ENCODE assay signal across 8 cellular contexts in genomic region chr13:30132623-30133553, GRCh38.
DNase-seq lines count a peak whose midpoint lies in the region; ATAC-seq, FAIRE-seq and TF ChIP-seq lines count a peak whose summit lies in the region.

No MANE protein-coding gene starts in this region.

- no peak for TF ChIP-seq POLR2A in HepG2 (IDR thresholded peaks at IDR 0.05; ENCODE audit: insufficient read depth in 1 of 2, low read depth in 2 of 2, low read length in 2 of 2)

- no peaks in the 10 kb centered on the region for H3K27me3 ChIP-seq in BLaER1 treated with 17β-estradiol and CSF1 and Interleukin-3, amounts not matched to agents 10 nM and 100 nM
- H3K27me3 ChIP-seq in HepG2 (ENCODE audit: control insufficient read depth in 1 of 2, insufficient read depth in 2 of 2, low read length in 2 of 2), result peaks cover 0 to 19% of the 10 kb centered on the region in 2 experiments; a peak in 3 of 5 replicates

- peaks cover 0 to 24% (median 18%) of the 10 kb centered on the region in 10 experiments; a peak in 16 of 20 replicates for H3K4me1 ChIP-seq in BLaER1 treated with 17β-estradiol and CSF1 and Interleukin-3, amounts not matched to agents 10 nM and 100 nM
- peaks cover 9% of the 10 kb centered on the region; the same call in 1 of the 2 replicates for H3K4me1 ChIP-seq in HepG2 (ENCODE audit: insufficient read depth, low read length)

- DNase-seq in GM19239 (ENCODE audit: insufficient read length, low spot score) (peak; percentile 85), NCI-H748 (lab: John Stamatoyannopoulos, UW; ENCODE audit: unreplicated experiment) (peak; percentile 99), choroid plexus epithelial cell (ENCODE audit: low read depth) (peak; percentile 96), HepG2 (ENCODE audit: low spot score) (peak; percentile 80)
- DNase-seq in activated CD4-positive, alpha-beta T cell treated with anti-CD3 and anti-CD28 coated beads for 48 hours, result peak; percentile 99
- DNase-seq in stimulated activated CD4-positive, alpha-beta T cell treated with anti-CD3 and anti-CD28 coated beads, Interleukin-4, amount 100 ng/mL, for 4 hours, result peak; percentile 90 to 97

- peak; percentile 86 for TF ChIP-seq RAD21 in HepG2 (CRISPR knock-in tag; IDR thresholded peaks at IDR 0.05)

- peak; percentile 98 for FAIRE-seq in GM19239 (lab: Jason Lieb, UNC)
- peak; percentile 75 for FAIRE-seq in HepG2 (lab: Jason Lieb, UNC)

- POLR2A ChIA-PET in HepG2 (lab: Yijun Ruan, JAX), result interaction anchor here (0.8 kb wide), 1 partner anchor 18 kb away, joined by 3 read pairs; no protein-coding TSS in a partner anchor

- H3K4me3 ChIP-seq in BLaER1 treated with 17β-estradiol and CSF1 and Interleukin-3, amounts not matched to agents 10 nM and 100 nM, result no peak overlapping the region
- no peak overlapping the region for H3K4me3 ChIP-seq in choroid plexus epithelial cell (ENCODE audit: low read depth, low read length)
- peak overlapping the region in 1 of 3 experiments; percentile 20; a peak in 1 of 6 replicates for H3K4me3 ChIP-seq in HepG2 (replicated peaks in 1 of 3; ENCODE audit: insufficient read depth in 1 of 3, low read depth in 2 of 3, low read length in 3 of 3)

- BruUV-seq in HepG2 (replicated peaks; lab: Mats Ljungman, UMichigan), result no TSS peak

- CTCF ChIA-PET in HepG2 (lab: Yijun Ruan, JAX; ENCODE audit: low intra/inter-chr PET ratio, low total read pairs), result interaction anchor here (0.8 to 3.7 kb wide), 2 partner anchors 202 to 418 kb away, joined by 3 to 28 read pairs; no protein-coding TSS in a partner anchor

- H3K27ac ChIP-seq in BLaER1 treated with 17β-estradiol and CSF1 and Interleukin-3, amounts not matched to agents 10 nM and 100 nM, result peak overlapping the region in 2 of 11 experiments; percentile 5 to 40; a peak in 1 of 22 replicates
- H3K27ac ChIP-seq in HepG2 (ENCODE audit: extremely low read length, insufficient read depth, low read length), result no peak overlapping the region

- H3K36me3 ChIP-seq in BLaER1 treated with 17β-estradiol and CSF1 and Interleukin-3, amounts not matched to agents 10 nM and 100 nM, result no peaks in the 10 kb centered on the region
- H3K36me3 ChIP-seq in HepG2 (replicated peaks in 1 of 2; ENCODE audit: control insufficient read depth in 1 of 2, insufficient read depth in 2 of 2, low read length in 2 of 2), result no peaks in the 10 kb centered on the region

- intact Hi-C loops in HepG2 (cut with micrococcal nuclease; ENCODE audit: unreplicated experiment), result loop anchor here (1.0 to 10.0 kb wide), 5 partner anchors 202 to 909 kb away; no protein-coding TSS in a partner anchor

- no peak for TF ChIP-seq EP300 in HepG2 (IDR thresholded peaks at IDR 0.05; ENCODE audit: low read depth in 2 of 2, low read length in 2 of 2)
- TF ChIP-seq EP300 in HepG2 (CRISPR knock-in tag; IDR thresholded peaks at IDR 0.05; ENCODE audit: borderline replicate concordance), result no peak

- in situ Hi-C loops in HepG2 (cut with HindIII; ENCODE audit: extremely low pct_ligation_motif_present, low pct_unique_long_range_greater_than_20kb), result loop anchor here (5.0 kb wide), 1 partner anchor 204 kb away; no protein-coding TSS in a partner anchor

- TF ChIP-seq CTCF in choroid plexus epithelial cell (conservative IDR thresholded peaks at IDR 0.05; ENCODE audit: low read depth, low read length) (peak; percentile 95), HepG2 (CRISPR knock-in tag; IDR thresholded peaks at IDR 0.05) (peak; percentile 94)

- H3K9me3 ChIP-seq in BLaER1 treated with 17β-estradiol and CSF1 and Interleukin-3, amounts not matched to agents 10 nM and 100 nM (replicated peaks in 1 of 11), result no peaks in the 10 kb centered on the region
- H3K9me3 ChIP-seq in HepG2 (ENCODE audit: low read length), result no peaks in the 10 kb centered on the region

- H4K20me1 ChIP-seq in BLaER1 treated with 17β-estradiol and CSF1 and Interleukin-3, amounts not matched to agents 10 nM and 100 nM, result no peaks in the 10 kb centered on the region; a peak in 1 of 22 replicates
- H4K20me1 ChIP-seq in HepG2 (ENCODE audit: insufficient read depth, low read length), result no peaks in the 10 kb centered on the region

- peak; percentile 90 for ATAC-seq in HG03439 (IDR thresholded peaks at IDR 0.05; ENCODE audit: unreplicated experiment)
- peak; percentile 97 for ATAC-seq in HepG2

- H3K4me2 ChIP-seq in BLaER1 treated with 17β-estradiol and CSF1 and Interleukin-3, amounts not matched to agents 10 nM and 100 nM, result peak overlapping the region; percentile 10 to 71 (median 62); a peak in 20 of 22 replicates
- peak overlapping the region; percentile 37; the same call in 1 of the 2 replicates for H3K4me2 ChIP-seq in HepG2 (ENCODE audit: low read depth, low read length)

- H3K9ac ChIP-seq in BLaER1 treated with 17β-estradiol and CSF1 and Interleukin-3, amounts not matched to agents 10 nM and 100 nM, result no peak overlapping the region; a peak in 1 of 22 replicates
- H3K9ac ChIP-seq in HepG2 (ENCODE audit: insufficient read depth, low read depth, low read length), result no peak overlapping the region

- no peak overlapping the region for H2AFZ ChIP-seq in HepG2 (ENCODE audit: low read length)

- WGBS in HepG2 (ENCODE audit: low lambda C conversion rate), result 58% methylated on average over 26 of the region's 39 CpGs

- H3K79me2 ChIP-seq in HepG2 (ENCODE audit: insufficient read depth, low read length), result no peaks in the 10 kb centered on the region

TF ChIP-seq in HepG2, 621 proteins besides CTCF, POLR2A, EP300 and RAD21 (continues in another document):
- TF ChIP-seq ZNF317 (CRISPR knock-in tag; IDR thresholded peaks at IDR 0.05) (no peak), STAT5B (CRISPR knock-in tag; IDR thresholded peaks at IDR 0.05) (no peak), HNRNPH1 (optimal IDR thresholded peaks at IDR 0.05; ENCODE audit: low read depth, low read length) (no peak), PRDM10 (CRISPR knock-in tag; IDR thresholded peaks at IDR 0.05; ENCODE audit: low read depth) (no peak), ZNF556 (CRISPR knock-in tag; IDR thresholded peaks at IDR 0.05; ENCODE audit: borderline replicate concordance) (0 out of 2 replicates have a peak, but pooled peaks have one; percentile 30), BHLHE40 (IDR thresholded peaks at IDR 0.05; ENCODE audit: low read length) (0 out of 2 replicates have a peak, but pooled peaks have one; percentile 15), ATF4 (CRISPR knock-in tag; IDR thresholded peaks at IDR 0.05) (no peak), FOXA1 (IDR thresholded peaks at IDR 0.05) (no peak), FOXA1 (CRISPR knock-in tag; IDR thresholded peaks at IDR 0.05) (0 out of 2 replicates have a peak, but pooled peaks have one; percentile 14), STAG1 (CRISPR knock-in tag; IDR thresholded peaks at IDR 0.05) (peak; percentile 95), GABPB1 (CRISPR knock-in tag; IDR thresholded peaks at IDR 0.05) (peak; percentile 34; the same call in 1 of the 2 replicates), ERF (CRISPR knock-in tag; IDR thresholded peaks at IDR 0.05) (0 out of 2 replicates have a peak, but pooled peaks have one; percentile 35), JDP2 (CRISPR knock-in tag; IDR thresholded peaks at IDR 0.05; ENCODE audit: borderline replicate concordance) (no peak), SALL1 (CRISPR knock-in tag; IDR thresholded peaks at IDR 0.05) (peak; percentile 35; the same call in 1 of the 2 replicates)
